ENCODE assay signal across 12 cellular contexts in genomic region chr12:51976376-51977160, GRCh38. TPM values are rescaled to one million over a fixed set of nuclear protein-coding genes. Genes with fewer than 3 reads are reported as not detected.
DNase-seq lines count a peak whose midpoint lies in the region; ATAC-seq and TF ChIP-seq lines count a peak whose summit lies in the region.
"Had no signal": no experiment of that assay in that cellular context is flagged by ENCODE, and none has a peak within 500 bp of the region (broad histone marks: within the 10 kb centered on the region; RNA-seq: fewer than 3 reads in every experiment).

No MANE protein-coding gene starts in this region.

- H3K4me3 ChIP-seq in stomach (no peak overlapping the region), lower leg skin (ENCODE audit: low read depth, poor library complexity, severe bottlenecking) (no peak overlapping the region)

- H3K4me1 ChIP-seq in stomach: peaks cover 41 to 69% (median 46%) of the 10 kb centered on the region in 4 donors

- no peaks in the 10 kb centered on the region for H3K27me3 Mint-ChIP-seq in HFFc6 (ENCODE audit: insufficient read depth)
- no peaks in the 10 kb centered on the region for H3K27me3 Mint-ChIP-seq in T-helper 17 cell
- H3K27me3 Mint-ChIP-seq: activated T-cell treated with anti-CD3 and anti-CD28 coated beads, Interleukin-2, amount 50 U/mL, for 24 hours; central memory CD8-positive, alpha-beta T cell; stimulated activated naive B cell treated with anti-CD40 and anti-IgM and Interleukin-4, amounts not matched to agents 10 μg/mL and 1 μg/mL and 100 μg/mL, for 72 hours had no signal

- 77 to 87% (median 83%) methylated on average over 10 of the region's 10 CpGs for WGBS in stomach, 5 donors
- WGBS in lower leg skin, 2 donors: 84 to 87% methylated on average over 10 of the region's 10 CpGs

- peaks cover 25% of the 10 kb centered on the region for H3K36me3 Mint-ChIP-seq in HFFc6 (ENCODE audit: low read depth)
- peaks cover 6% of the 10 kb centered on the region for H3K36me3 Mint-ChIP-seq in T-helper 17 cell (ENCODE audit: low read depth)

- peak overlapping the region in 4 of 5 donors; percentile 3 to 60 (median 42) for H3K27ac ChIP-seq in stomach

- intact Hi-C loops in stomach (cut with DNase I; ENCODE audit: low total_unique reads): no loop called here
- intact Hi-C loops in lower leg skin (cut with DNase I; ENCODE audit: low total_unique reads): loop anchor here (5.0 kb wide), 1 partner anchor 44 kb away; no protein-coding TSS in a partner anchor

- TF ChIP-seq POLR2A in stomach (IDR thresholded peaks at IDR 0.05) (no peak), lower leg skin (IDR thresholded peaks at IDR 0.05) (no peak)

- TF ChIP-seq CTCF in HFFc6 (IDR thresholded peaks at IDR 0.05): peak; percentile 35
- TF ChIP-seq CTCF in stomach (IDR thresholded peaks at IDR 0.05): no peak
- no peak for TF ChIP-seq CTCF in lower leg skin (IDR thresholded peaks at IDR 0.05)

- ATAC-seq in T-helper 17 cell: no peak

- H3K36me3 ChIP-seq in stomach: peaks cover 23 to 58% (median 57%) of the 10 kb centered on the region in 4 donors

- DNase-seq in HFFc6 (peak; percentile 68), T-helper 17 cell (no peak), glomerular visceral epithelial cell (ENCODE audit: extremely low spot score) (peak; percentile 91), stomach (no peak), lower leg skin (ENCODE audit: low spot score in 2 of 2) (no peak), DMS153 (lab: John Stamatoyannopoulos, UW) (no peak)
- DNase-seq in activated CD4-positive, alpha-beta T cell treated with anti-CD3 and anti-CD28 coated beads, Interleukin-2, amount 50 U/mL, for 48 hours: no peak
- DNase-seq: activated T-cell treated with anti-CD3 and anti-CD28 coated beads, Interleukin-2, amount 50 U/mL, for 24 hours; glutamatergic neuron; NCI-H1105 treated with DMSO at 0.1 percent for 48 hours; stimulated activated naive B cell treated with anti-CD40 and anti-IgM and Interleukin-4, amounts not matched to agents 10 μg/mL and 1 μg/mL and 100 μg/mL, for 72 hours had no signal

- H3K9me3 Mint-ChIP-seq in HFFc6: no peaks in the 10 kb centered on the region
- H3K9me3 Mint-ChIP-seq: activated T-cell treated with anti-CD3 and anti-CD28 coated beads, Interleukin-2, amount 50 U/mL, for 24 hours; central memory CD8-positive, alpha-beta T cell; stimulated activated naive B cell treated with anti-CD40 and anti-IgM and Interleukin-4, amounts not matched to agents 10 μg/mL and 1 μg/mL and 100 μg/mL, for 72 hours had no signal

- no peaks in the 10 kb centered on the region for H3K9me3 ChIP-seq in T-helper 17 cell (ENCODE audit: control insufficient read depth, low read length, poor library complexity, severe bottlenecking)
- H3K9me3 ChIP-seq in stomach: no peaks in the 10 kb centered on the region

- H3K4me3 Mint-ChIP-seq in HFFc6 (peak overlapping the region; percentile 53), T-helper 17 cell (no peak overlapping the region)
- H3K4me3 Mint-ChIP-seq: activated T-cell treated with anti-CD3 and anti-CD28 coated beads, Interleukin-2, amount 50 U/mL, for 24 hours; central memory CD8-positive, alpha-beta T cell; stimulated activated naive B cell treated with anti-CD40 and anti-IgM and Interleukin-4, amounts not matched to agents 10 μg/mL and 1 μg/mL and 100 μg/mL, for 72 hours had no signal

- TF ChIP-seq EP300 in stomach (IDR thresholded peaks at IDR 0.05): no peak

- H3K27ac Mint-ChIP-seq in HFFc6 (peak overlapping the region; percentile 77), T-helper 17 cell (peak overlapping the region; percentile 49)
- H3K27ac Mint-ChIP-seq: activated T-cell treated with anti-CD3 and anti-CD28 coated beads, Interleukin-2, amount 50 U/mL, for 24 hours; stimulated activated naive B cell treated with anti-CD40 and anti-IgM and Interleukin-4, amounts not matched to agents 10 μg/mL and 1 μg/mL and 100 μg/mL, for 72 hours had no signal

- no peaks in the 10 kb centered on the region for H3K27me3 ChIP-seq in stomach

- H3K4me1 Mint-ChIP-seq in HFFc6 (ENCODE audit: low read depth) (peaks cover 91% of the 10 kb centered on the region), T-helper 17 cell (peaks cover 49% of the 10 kb centered on the region)

RNA-seq across cellular contexts. Expression of gene ACVR1B, which starts 25.1 kb away (rescaled TPM):
- total RNA-seq in HFFc6 (2021; fragmentation: NEBNext Ultra II Directional; extraction: Animal tissue kit (Norgen Biotek cat#: 25700)): 10 to 100 TPM; 13.1 to 15.2 (median 14.0) TPM
- 1 to 10 TPM; 6.5 to 8.7 TPM for total RNA-seq in T-helper 17 cell
- 10 to 100 TPM; 23.9 to 53.1 (median 31.3) TPM for total RNA-seq in stomach
- 1 to 10 TPM; 8.3 to 9.5 (median 9.1) TPM for polyA plus RNA-seq in stomach
- total RNA-seq in lower leg skin: 10 to 100 TPM; 67.4 to 87.0 (median 80.5) TPM

RNA-seq across cellular contexts. Expression of gene TAMALIN, which starts 30.2 kb away (rescaled TPM):
- under 1 TPM; 0.24 to 1.00 (median 0.69) TPM for total RNA-seq in HFFc6 (2021; fragmentation: NEBNext Ultra II Directional; extraction: Animal tissue kit (Norgen Biotek cat#: 25700))
- total RNA-seq in T-helper 17 cell: 100 to 1,000 TPM; 491 to 562 TPM
- 10 to 100 TPM in 2 of 5 donors, 1 to 10 TPM in 2, not detected in 1; 2.7 to 61.3 (median 16.6) TPM for total RNA-seq in stomach
- 10 to 100 TPM in 2 of 3 donors, 1 to 10 TPM in 1; 6.4 to 17.0 (median 16.3) TPM for polyA plus RNA-seq in stomach
- 10 to 100 TPM; 14.6 to 34.2 (median 25.9) TPM for total RNA-seq in lower leg skin

Comparison
In these comparisons a context has a peak if more than half of its experiments do, and no peak if none do; other contexts are left out.
1. DNase-seq: peak in HFFc6 (single experiment) and glomerular visceral epithelial cell (single experiment); none in T-helper 17 cell (0 of 3), stomach (single experiment), activated CD4-positive, alpha-beta T cell treated with anti-CD3 and anti-CD28 coated beads, Interleukin-2, amount 50 U/mL, for 48 hours (0 of 2), lower leg skin (0 of 2) and DMS153 (single experiment).
2. RNA of gene TAMALIN, which starts 30.2 kb away (total RNA-seq): 491 to 562 TPM in T-helper 17 cell; 14.6 to 34.2 TPM in lower leg skin, 2.7 to 61.3 TPM in stomach and 0.24 to 1.00 TPM in HFFc6; every median in the first group is over 4 times any median in the second.